29 cellular contexts compared by ENCODE assay signal in genomic region chr5:89377752-89378455, GRCh38.
A peak's percentile ranks its signal among the peaks of the same experiment; 100 is the strongest.
DNase-seq lines count a peak whose midpoint lies in the region; ATAC-seq, FAIRE-seq and TF ChIP-seq lines count a peak whose summit lies in the region.
"Had no signal": no experiment of that assay in that cellular context is flagged by ENCODE, and none has a peak within 500 bp of the region (broad histone marks: within the 10 kb centered on the region; RNA-seq: fewer than 3 reads in every experiment).

No MANE protein-coding gene starts in this region.

- intact Hi-C loops in gastrocnemius medialis (cut with DNase I; ENCODE audit: low total_unique reads) = no loop called here

- in situ Hi-C loops in gastrocnemius medialis (cut with MboI; ENCODE audit: low sequenced_read_pairs in 4 of 4) = no loop called here

- no peak for FAIRE-seq in small intestine (lab: Jason Lieb, UNC)
- FAIRE-seq in urothelium cell line (lab: Jason Lieb, UNC) = no peak
- FAIRE-seq: frontal cortex, G401.6 had no signal

- ATAC-seq in gastrocnemius medialis = no peak
- ATAC-seq: left lung; stimulated activated naive CD8-positive, alpha-beta T cell treated with anti-CD3 and anti-CD28 coated beads, Interleukin-15, Interleukin-2, amounts not matched to agents 100 U/mL and 50 U/mL, for 24 hours had no signal

- H3K27ac ChIP-seq in small intestine (ENCODE audit: low read depth in 1 of 2, low read length in 1 of 2) (no peak overlapping the region), gastrocnemius medialis (no peak overlapping the region)
- H3K27ac ChIP-seq: left lung, thyroid gland, VCaP had no signal

- no peaks in the 10 kb centered on the region for H3K36me3 ChIP-seq in small intestine (ENCODE audit: control insufficient read depth in 2 of 2, insufficient read depth in 2 of 2, low read length in 2 of 2)
- no peaks in the 10 kb centered on the region for H3K36me3 ChIP-seq in gastrocnemius medialis
- H3K36me3 ChIP-seq: left lung, thyroid gland had no signal

- no peak overlapping the region for H3K4me3 ChIP-seq in small intestine (ENCODE audit: low read depth in 1 of 2, low read length in 2 of 2)
- no peak overlapping the region for H3K4me3 ChIP-seq in gastrocnemius medialis
- H3K4me3 ChIP-seq: dorsolateral prefrontal cortex, left lung, smooth muscle cell, thyroid gland had no signal

- TF ChIP-seq CTCF in gastrocnemius medialis (IDR thresholded peaks at IDR 0.05 in 4 of 5, conservative IDR thresholded peaks at IDR 0.05 in 1 of 5) = no peak

- WGBS in small intestine, 3 donors = 68 to 83% (median 78%) methylated on average over 13 of the region's 13 CpGs

- TF ChIP-seq POLR2A in gastrocnemius medialis (IDR thresholded peaks at IDR 0.05) = no peak

- H3K9me3 ChIP-seq in small intestine (ENCODE audit: control insufficient read depth, low read depth) = no peaks in the 10 kb centered on the region
- no peaks in the 10 kb centered on the region for H3K9me3 ChIP-seq in gastrocnemius medialis
- H3K9me3 ChIP-seq: left lung, SK-N-SH, thyroid gland had no signal

- DNase-seq in AG20443 (ENCODE audit: low spot score) (peak; percentile 12), NCI-H510A (lab: John Stamatoyannopoulos, UW) (peak; percentile 0), brain pericyte (ENCODE audit: low read depth, low spot score) (peak; percentile 15), inferior parietal cortex (ENCODE audit: extremely low spot score) (peak; percentile 38), small intestine (no peak), gastrocnemius medialis (no peak), urothelium cell line (ENCODE audit: low spot score) (no peak), NCI-H2029 treated with DMSO at 0.1 percent for 48 hours (lab: John Stamatoyannopoulos, UW) (no peak)
- DNase-seq: activated CD4-positive, alpha-beta T cell treated with anti-CD3 and anti-CD28 coated beads, Interleukin-2, amount 10 ng/mL, durations not matched to agents 24 days and 14 days; activated naive CD4-positive, alpha-beta T cell treated with Interleukin-2 at 50 U/mL for 16 hours; activated T-cell treated with anti-CD3 and anti-CD28 coated beads, Interleukin-2, amount 50 U/mL, for 48 hours; amniotic stem cell; CD4-positive, alpha-beta T cell; central memory CD4-positive, alpha-beta T cell; HFFc6; hippocampal formation; immature natural killer cell; NCI-H2171; NCI-H526; nucleus accumbens; SK-N-SH; stimulated activated naive CD8-positive, alpha-beta T cell treated with anti-CD3 and anti-CD28 coated beads, Interleukin-15, Interleukin-2, amounts not matched to agents 100 U/mL and 50 U/mL, for 24 hours; thyroid gland had no signal

- H3K27me3 ChIP-seq in small intestine (ENCODE audit: control insufficient read depth in 2 of 2, insufficient read depth in 2 of 2, low read length in 2 of 2) (no peaks in the 10 kb centered on the region), gastrocnemius medialis (no peaks in the 10 kb centered on the region)
- H3K27me3 ChIP-seq: dorsolateral prefrontal cortex, left lung, thyroid gland had no signal

- H3K4me1 ChIP-seq in small intestine (ENCODE audit: control insufficient read depth in 2 of 2, insufficient read depth in 1 of 2, low read depth in 1 of 2, low read length in 1 of 2) (no peaks in the 10 kb centered on the region), gastrocnemius medialis (peaks cover 0 to 6% of the 10 kb centered on the region in 2 donors)
- H3K4me1 ChIP-seq: left lung had no signal

Comparison
In these comparisons a context has a peak if more than half of its experiments do, and no peak if none do; other contexts are left out.
1. DNase-seq: peak in AG20443 (single experiment), NCI-H510A (single experiment), brain pericyte (single experiment) and inferior parietal cortex (single experiment); none in small intestine (single experiment), gastrocnemius medialis (0 of 2), urothelium cell line (single experiment) and NCI-H2029 treated with DMSO at 0.1 percent for 48 hours (single experiment).